In the genomic region with DNA sequence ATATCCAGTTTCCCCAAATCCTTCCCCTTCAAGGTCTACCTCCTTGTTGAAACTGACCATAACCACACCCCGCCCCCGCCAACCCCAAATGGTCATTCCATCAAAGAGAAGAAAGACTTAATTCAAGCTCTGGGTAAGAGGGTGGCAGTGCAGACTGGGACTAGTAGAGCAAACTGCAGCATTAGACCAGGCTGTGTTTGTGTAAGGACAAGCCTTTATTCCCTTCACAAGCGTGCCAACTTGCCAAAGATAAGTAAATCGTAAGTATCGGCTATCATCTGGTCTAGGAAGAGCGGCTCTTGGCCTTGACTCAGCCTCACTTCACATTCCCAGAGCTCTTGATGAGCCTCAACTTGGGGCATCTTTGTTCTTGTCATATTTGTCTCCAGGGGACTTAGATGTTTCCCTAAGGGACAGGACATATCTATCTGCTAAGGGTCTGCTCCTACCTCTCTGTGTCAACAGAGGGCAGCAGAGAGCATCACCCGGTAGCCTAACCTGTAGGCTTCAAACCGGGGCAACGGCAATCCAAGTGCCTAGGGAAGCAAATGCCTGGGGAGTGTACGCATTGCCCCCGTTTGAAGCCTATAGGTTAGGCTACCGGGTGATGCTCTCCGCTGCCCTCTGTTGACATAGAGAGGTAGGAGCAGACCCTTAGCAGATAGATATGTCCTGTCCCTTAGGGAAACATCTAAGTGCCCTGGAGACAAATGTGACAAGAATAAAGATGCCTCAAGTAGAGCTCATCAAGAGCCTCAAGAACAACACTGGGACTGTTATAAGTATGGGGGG, we compare ENCODE assay signal across 8 cellular contexts. TPM values are rescaled to one million over a fixed set of nuclear protein-coding genes. Genes with fewer than 3 reads are reported as not detected.
DNase-seq lines count a peak whose midpoint lies in the region; ATAC-seq and TF ChIP-seq lines count a peak whose summit lies in the region.

No MANE protein-coding gene starts in this region.

- no peak overlapping the region for H4K8ac ChIP-seq in IMR-90 (ENCODE audit: low read depth in 2 of 2, low read length in 2 of 2)

- DNase-seq in IMR-90 (peak; percentile 37), NOMO-1 treated with dmso at 0.1 percent for 144 hours (lab: John Stamatoyannopoulos, UW; ENCODE audit: unreplicated experiment) (peak; percentile 89), fibroblast of gingiva (ENCODE audit: low read depth) (peak; percentile 11), tibial nerve (ENCODE audit: low spot score in 2 of 2) (peak; percentile 16 to 63)
- peak; percentile 49 for DNase-seq in activated CD8-positive, alpha-beta memory T cell treated with anti-CD3 and anti-CD28 coated beads, Interleukin-2, amount 50 U/mL, for 24 hours (ENCODE audit: extremely low read depth)

- intact Hi-C loops in IMR-90 (cut with micrococcal nuclease): loop anchor here (5.0 kb wide), 1 partner anchor 223 kb away; no protein-coding TSS in a partner anchor

- no peak overlapping the region for H3K27ac ChIP-seq in DOHH2 (ENCODE audit: low read depth, low read length)
- H3K27ac ChIP-seq in IMR-90 (ENCODE audit: insufficient read depth, low read length): no peak overlapping the region
- H3K27ac ChIP-seq in neutrophil: no peak overlapping the region
- no peak overlapping the region for H3K27ac ChIP-seq in tibial nerve

- no peaks in the 10 kb centered on the region for H3F3A ChIP-seq in DOHH2 (ENCODE audit: control insufficient read depth, insufficient read depth)

- TF ChIP-seq RAD21 in IMR-90 (IDR thresholded peaks at IDR 0.05; ENCODE audit: low read length): peak; percentile 50

- 89% methylated on average over 3 of the region's 13 CpGs; no CpG with 5 or more reads in 1 of the 2 experiments for WGBS in IMR-90 (ENCODE audit: extremely low coverage in 2 of 2, insufficient read length in 1 of 2), 2 experiments
- 39 to 40% methylated on average over 13 of the region's 13 CpGs for WGBS in tibial nerve, 2 donors

- H3K36me3 ChIP-seq in DOHH2 (ENCODE audit: control insufficient read depth, low read length) (no peaks in the 10 kb centered on the region), IMR-90 (ENCODE audit: control insufficient read depth, insufficient read depth, low read length) (no peaks in the 10 kb centered on the region), neutrophil (no peaks in the 10 kb centered on the region), tibial nerve (no peaks in the 10 kb centered on the region)

- no peak overlapping the region for H3K9ac ChIP-seq in IMR-90 (ENCODE audit: low read depth, low read length)

- no peak overlapping the region for H2AK9ac ChIP-seq in IMR-90 (replicated peaks; ENCODE audit: low read depth, low read length, poor library complexity)

- no peak overlapping the region for H3K18ac ChIP-seq in IMR-90 (ENCODE audit: low read depth, low read length)

- H2AFZ ChIP-seq in IMR-90 (replicated peaks; ENCODE audit: low read length, poor library complexity): no peak overlapping the region

- H3K9me3 ChIP-seq in DOHH2 (ENCODE audit: control insufficient read depth, insufficient read depth, low read length) (no peaks in the 10 kb centered on the region), IMR-90 (ENCODE audit: control insufficient read depth, insufficient read depth, low read length) (no peaks in the 10 kb centered on the region), neutrophil (no peaks in the 10 kb centered on the region), tibial nerve (no peaks in the 10 kb centered on the region)

- H3K4me3 ChIP-seq in DOHH2 (ENCODE audit: low read length) (no peak overlapping the region), IMR-90 (ENCODE audit: insufficient read depth, low read depth, low read length) (no peak overlapping the region), neutrophil (ENCODE audit: low read depth in 1 of 2, low read length in 1 of 2) (no peak overlapping the region), tibial nerve (no peak overlapping the region)

- POLR2A ChIA-PET in IMR-90 (lab: Charles Lee; ENCODE audit: unreplicated experiment): no interaction called here

- dilution Hi-C loops in IMR-90 (cut with HindIII; ENCODE audit: low sequenced_read_pairs, unreplicated experiment): no loop called here

- no peaks in the 10 kb centered on the region for H3K79me2 ChIP-seq in DOHH2 (ENCODE audit: control insufficient read depth, low read length)

- H3K23ac ChIP-seq in IMR-90 (ENCODE audit: low read depth, low read length): no peak overlapping the region

- no peak overlapping the region for H3K4ac ChIP-seq in IMR-90 (ENCODE audit: low read depth, low read length)

- H2BK120ac ChIP-seq in IMR-90 (ENCODE audit: low read depth, low read length): no peak overlapping the region

- no peaks in the 10 kb centered on the region for H3K9me1 ChIP-seq in IMR-90 (ENCODE audit: insufficient read depth, low read length)

- ATAC-seq in GM21717 (IDR thresholded peaks at IDR 0.05; ENCODE audit: unreplicated experiment) (peak; percentile 99), IMR-90 (ENCODE audit: low read depth) (peak; percentile 85)

- CTCF ChIA-PET in IMR-90 (lab: Yijun Ruan, JAX): interaction anchor here (0.8 to 1.0 kb wide), 2 partner anchors 10 to 13 kb away, joined by 3 to 5 read pairs; no protein-coding TSS in a partner anchor

- no TSS peak for BruUV-seq in IMR-90 (replicated peaks; lab: Mats Ljungman, UMichigan)

- peak; percentile 71 for TF ChIP-seq CTCF in DOHH2 (IDR thresholded peaks at IDR 0.05; ENCODE audit: low read depth, low read length, poor library complexity, severe bottlenecking)
- peak; percentile 55 for TF ChIP-seq CTCF in IMR-90 (conservative IDR thresholded peaks at IDR 0.05; ENCODE audit: low read depth, low read length)
- TF ChIP-seq CTCF in neutrophil (IDR thresholded peaks at IDR 0.05): peak; percentile 66
- TF ChIP-seq CTCF in tibial nerve (IDR thresholded peaks at IDR 0.05): peak in 3 of 5 experiments; percentile 53 to 75 (median 59)

- TF ChIP-seq EP300 in tibial nerve (IDR thresholded peaks at IDR 0.05): no peak

- no peaks in the 10 kb centered on the region for H3K9me2 ChIP-seq in DOHH2 (replicated peaks; ENCODE audit: control insufficient read depth, low read length)

- no peaks in the 10 kb centered on the region for H3K79me1 ChIP-seq in IMR-90 (ENCODE audit: low read depth in 1 of 2, low read length in 2 of 2)

- H2BK15ac ChIP-seq in IMR-90 (ENCODE audit: low read depth, low read length): no peak overlapping the region

- H2BK20ac ChIP-seq in IMR-90 (ENCODE audit: low read depth, low read length): no peak overlapping the region

- H2AK5ac ChIP-seq in IMR-90 (ENCODE audit: low read depth, low read length): no peak overlapping the region

- H3K4me1 ChIP-seq in DOHH2 (ENCODE audit: control insufficient read depth, low read length): no peaks in the 10 kb centered on the region
- no peaks in the 10 kb centered on the region for H3K4me1 ChIP-seq in IMR-90 (ENCODE audit: control insufficient read depth, insufficient read depth, low read length)
- H3K4me1 ChIP-seq in neutrophil (ENCODE audit: control insufficient read depth in 1 of 2, insufficient read depth in 1 of 2, low read depth in 1 of 2, low read length in 1 of 2): no peaks in the 10 kb centered on the region
- no peaks in the 10 kb centered on the region for H3K4me1 ChIP-seq in tibial nerve

- no peak overlapping the region for H4K5ac ChIP-seq in IMR-90 (ENCODE audit: low read depth, low read length)

- H3K56ac ChIP-seq in IMR-90 (ENCODE audit: extremely low read depth, insufficient read depth, low read length): no peak overlapping the region

- no peak overlapping the region for H4K91ac ChIP-seq in IMR-90 (ENCODE audit: insufficient read depth, low read depth, low read length)

- in situ Hi-C loops in IMR-90 (cut with MboI; ENCODE audit: low sequenced_read_pairs): no loop called here

- H3K27me3 ChIP-seq in DOHH2 (ENCODE audit: control insufficient read depth, low read length) (no peaks in the 10 kb centered on the region; the same call in 1 of the 2 replicates), IMR-90 (ENCODE audit: control insufficient read depth, insufficient read depth, low read length) (no peaks in the 10 kb centered on the region), neutrophil (peaks cover 25% of the 10 kb centered on the region), tibial nerve (no peaks in the 10 kb centered on the region)

- TF ChIP-seq POLR2A in IMR-90 (IDR thresholded peaks at IDR 0.05; ENCODE audit: low read depth, low read length) (no peak), tibial nerve (IDR thresholded peaks at IDR 0.05) (no peak)

- no peak overlapping the region for H3K4me2 ChIP-seq in DOHH2 (ENCODE audit: low read length)
- H3K4me2 ChIP-seq in IMR-90 (ENCODE audit: low read depth, low read length): no peak overlapping the region

- no peak overlapping the region for H2BK5ac ChIP-seq in IMR-90 (ENCODE audit: low read depth, low read length, poor library complexity, severe bottlenecking)

- H4K20me1 ChIP-seq in DOHH2 (ENCODE audit: control insufficient read depth, insufficient read depth, low read depth, low read length): no peaks in the 10 kb centered on the region
- no peaks in the 10 kb centered on the region for H4K20me1 ChIP-seq in IMR-90 (ENCODE audit: insufficient read depth, low read length)

- no peak overlapping the region for H3K14ac ChIP-seq in IMR-90 (replicated peaks; ENCODE audit: low read depth, low read length)

TF ChIP-seq in IMR-90, 13 proteins besides CTCF, POLR2A, EP300 and RAD21 (continues in another document):
- TF ChIP-seq MXI1 (IDR thresholded peaks at IDR 0.05; ENCODE audit: borderline replicate concordance, low read depth, low read length) (no peak), FOS (IDR thresholded peaks at IDR 0.05; ENCODE audit: low read depth, low read length) (no peak), BHLHE40 (IDR thresholded peaks at IDR 0.05; ENCODE audit: low read depth, low read length) (no peak), CEBPB (IDR thresholded peaks at IDR 0.05; ENCODE audit: low read depth, low read length) (no peak), MAZ (IDR thresholded peaks at IDR 0.05; ENCODE audit: borderline replicate concordance, low read depth, low read length) (no peak), SMC3 (IDR thresholded peaks at IDR 0.05; ENCODE audit: low read depth, low read length) (no peak), NFE2L2 (IDR thresholded peaks at IDR 0.05; ENCODE audit: low read depth, low read length) (no peak), RCOR1 (IDR thresholded peaks at IDR 0.05; ENCODE audit: insufficient replicate concordance, low read length) (no peak)

RNA-seq across cellular contexts. Expression of a gene that starts 8.9 kb away (rescaled TPM):
- total RNA-seq in IMR-90 (2012; rRNA removed) (17.6 and 19.2 TPM in 2 replicates), tibial nerve (10 to 100 TPM in 3 of 4 donors, 1 to 10 TPM in 1; 8.4 to 18.0 (median 13.6) TPM)
- 8.6 and 9.9 TPM in 2 replicates for polyA plus RNA-seq in IMR-90 (2012; rRNA removed)
- 2.5 and 2.8 TPM in 2 replicates for polyA plus RNA-seq in IMR-90 (2012; cell fraction: cytosol; rRNA removed)
- 1.3 and 5.4 TPM in 2 replicates for polyA plus RNA-seq in IMR-90 (2012; cell fraction: nucleus; rRNA removed; ENCODE audit: low replicate concordance)

Comparison
In these comparisons a context has a peak if more than half of its experiments do, and no peak if none do; other contexts are left out.
1. DNase-seq: peak in every context shown above with its lines; median percentile 89 in NOMO-1 treated with dmso at 0.1 percent for 144 hours; 49 in activated CD8-positive, alpha-beta memory T cell treated with anti-CD3 and anti-CD28 coated beads, Interleukin-2, amount 50 U/mL, for 24 hours; 40 in tibial nerve; 37 in IMR-90; 11 in fibroblast of gingiva.